1 cellular context compared by ENCODE assay signal in genomic region chr17:2303278-2304188, GRCh38.
TF ChIP-seq lines count a peak whose summit lies in the region.

TSS of gene SMG6 (minus strand) at chr17:2303785. CDS start at chr17:2303720, 65 bp downstream.
TSS of gene SRR (plus strand) at chr17:2303950. CDS start at chr17:2315561, 11,611 bp downstream.

TF ChIP-seq in HEK293, 187 proteins besides CTCF, POLR2A, EP300 and RAD21 (continued from another document):
- TF ChIP-seq ZNF626 (tag by site-specific recombination; IDR thresholded peaks at IDR 0.05) (no peak), ZIC2 (tag by site-specific recombination; IDR thresholded peaks at IDR 0.05) (no peak), BCL6B (tag by site-specific recombination; IDR thresholded peaks at IDR 0.05) (no peak), GLIS1 (tag by site-specific recombination; IDR thresholded peaks at IDR 0.05) (peak; percentile 50), ZNF214 (tag by site-specific recombination; IDR thresholded peaks at IDR 0.05; ENCODE audit: borderline replicate concordance) (no peak), PATZ1 (tag by site-specific recombination; IDR thresholded peaks at IDR 0.05) (peak; percentile 90), ZNF221 (tag by site-specific recombination; IDR thresholded peaks at IDR 0.05; ENCODE audit: borderline replicate concordance) (no peak), ZNF561 (tag by site-specific recombination; IDR thresholded peaks at IDR 0.05; ENCODE audit: borderline replicate concordance) (peak; percentile 93), KLF8 (tag by site-specific recombination; IDR thresholded peaks at IDR 0.05) (peak; percentile 92; the same call in 1 of the 2 replicates), ZNF449 (tag by site-specific recombination; IDR thresholded peaks at IDR 0.05) (peak; percentile 90), ZNF549 (tag by site-specific recombination; IDR thresholded peaks at IDR 0.05) (no peak), ZNF654 (tag by site-specific recombination; IDR thresholded peaks at IDR 0.05; ENCODE audit: low read depth) (no peak)
